In the genomic region with DNA sequence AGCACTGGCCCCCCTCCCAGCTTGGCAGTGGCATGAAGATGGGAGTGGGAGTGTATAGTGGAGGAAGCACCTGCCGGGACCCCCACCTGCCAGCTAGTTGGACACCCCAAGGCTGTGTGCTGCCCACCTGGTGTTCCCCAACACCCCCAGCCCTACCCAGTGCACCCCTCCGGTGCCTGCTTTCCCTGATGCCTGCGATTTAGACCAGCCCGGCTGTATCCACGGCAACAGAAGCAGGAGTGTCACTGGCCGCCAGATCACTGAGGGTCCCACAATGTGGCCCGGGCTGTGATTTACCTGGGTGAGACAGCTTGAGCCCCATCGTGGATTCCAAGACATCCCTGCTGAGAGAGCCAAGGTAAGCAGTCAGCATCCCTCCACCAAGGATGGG, we compare ENCODE assay signal across 1 cellular context.
TF ChIP-seq lines count a peak whose summit lies in the region.

No MANE protein-coding gene starts in this region.

TF ChIP-seq in H1, 55 proteins besides CTCF, POLR2A, EP300 and RAD21:
- no peak for TF ChIP-seq SUZ12 (IDR thresholded peaks at IDR 0.05; ENCODE audit: low read length)
- no peak for TF ChIP-seq NANOG (IDR thresholded peaks at IDR 0.05; ENCODE audit: insufficient read depth, low read depth, low read length, poor library complexity, severe bottlenecking)
- TF ChIP-seq, protein P1, sequence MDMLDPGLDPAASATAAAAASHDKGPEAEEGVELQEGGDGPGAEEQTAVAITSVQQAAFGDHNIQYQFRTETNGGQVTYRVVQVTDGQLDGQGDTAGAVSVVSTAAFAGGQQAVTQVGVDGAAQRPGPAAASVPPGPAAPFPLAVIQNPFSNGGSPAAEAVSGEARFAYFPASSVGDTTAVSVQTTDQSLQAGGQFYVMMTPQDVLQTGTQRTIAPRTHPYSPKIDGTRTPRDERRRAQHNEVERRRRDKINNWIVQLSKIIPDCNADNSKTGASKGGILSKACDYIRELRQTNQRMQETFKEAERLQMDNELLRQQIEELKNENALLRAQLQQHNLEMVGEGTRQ (IDR thresholded peaks at IDR 0.05; ENCODE audit: low read length), result no peak
- TF ChIP-seq KDM5A (IDR thresholded peaks at IDR 0.05; ENCODE audit: low read length), result no peak
- no peak for TF ChIP-seq KDM4A (IDR thresholded peaks at IDR 0.05; ENCODE audit: low read depth, low read length, severe bottlenecking)
- TF ChIP-seq, protein P2, sequence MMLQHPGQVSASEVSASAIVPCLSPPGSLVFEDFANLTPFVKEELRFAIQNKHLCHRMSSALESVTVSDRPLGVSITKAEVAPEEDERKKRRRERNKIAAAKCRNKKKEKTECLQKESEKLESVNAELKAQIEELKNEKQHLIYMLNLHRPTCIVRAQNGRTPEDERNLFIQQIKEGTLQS (IDR thresholded peaks at IDR 0.05; ENCODE audit: insufficient read depth, low read depth, low read length), result no peak
- TF ChIP-seq BACH1 (IDR thresholded peaks at IDR 0.05; ENCODE audit: low read length), result no peak
- no peak for TF ChIP-seq MAFK (IDR thresholded peaks at IDR 0.05; ENCODE audit: low read depth, low read length)
- no peak for TF ChIP-seq TBP (IDR thresholded peaks at IDR 0.05; ENCODE audit: low read depth, low read length)
- TF ChIP-seq SRF (IDR thresholded peaks at IDR 0.05; ENCODE audit: low read depth, low read length), result no peak
- no peak for TF ChIP-seq JUN (IDR thresholded peaks at IDR 0.05; ENCODE audit: low read depth, low read length)
